1 cellular context compared by ENCODE assay signal in the genomic region with DNA sequence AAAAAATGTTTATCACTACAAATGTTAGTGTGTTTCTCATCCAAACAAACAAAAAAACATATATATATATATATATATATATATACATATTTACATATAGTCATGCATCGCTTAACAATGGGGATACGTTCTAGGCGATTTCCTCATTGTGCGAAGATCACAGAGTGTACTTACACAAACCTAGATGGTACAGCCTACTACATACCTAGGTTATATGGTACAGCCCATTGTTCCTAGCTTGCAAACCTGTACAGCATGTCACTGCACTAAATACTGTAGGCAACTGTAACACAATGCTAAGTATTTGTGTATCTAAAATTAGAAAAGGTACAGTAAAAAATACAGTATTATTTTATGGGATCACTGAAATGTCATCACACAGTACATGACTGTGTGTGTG.
TF ChIP-seq lines count a peak whose summit lies in the region.

No MANE protein-coding gene starts in this region.

TF ChIP-seq in GM12878, 131 proteins besides CTCF, POLR2A, EP300 and RAD21:
- no peak for TF ChIP-seq BHLHE40 (IDR thresholded peaks at IDR 0.05; ENCODE audit: borderline replicate concordance in 1 of 2, low read depth in 2 of 2, low read length in 1 of 2)
- no peak for TF ChIP-seq HDAC6 (IDR thresholded peaks at IDR 0.05; ENCODE audit: unreplicated experiment)
- TF ChIP-seq CHD4 (IDR thresholded peaks at IDR 0.05), result no peak
- no peak for TF ChIP-seq YBX1 (IDR thresholded peaks at IDR 0.05)
- no peak for TF ChIP-seq ZZZ3 (IDR thresholded peaks at IDR 0.05; ENCODE audit: control insufficient read depth, insufficient read length, low read depth)
- no peak for TF ChIP-seq CREM (IDR thresholded peaks at IDR 0.05; ENCODE audit: low read depth)
- TF ChIP-seq ZNF274 (IDR thresholded peaks at IDR 0.05; ENCODE audit: insufficient read depth, insufficient read length), result no peak
